In genomic region chr6:1415416-1416063, GRCh38 we compare ENCODE assay signal across 23 cellular contexts. TPM values are rescaled to one million over a fixed set of nuclear protein-coding genes. Genes with fewer than 3 reads are reported as not detected.
"Had no signal": no experiment of that assay in that cellular context is flagged by ENCODE, and none has a peak within 500 bp of the region (broad histone marks: within the 10 kb centered on the region; RNA-seq: fewer than 3 reads in every experiment).

No MANE protein-coding gene starts in this region.

- DNase-seq: activated CD4-positive, alpha-beta T cell treated with anti-CD3 and anti-CD28 coated beads for 4 hours; activated CD8-positive, alpha-beta memory T cell treated with anti-CD3 and anti-CD28 coated beads, Interleukin-2, amount 50 U/mL, for 4 hours; activated CD8-positive, alpha-beta T cell treated with anti-CD3 and anti-CD28 coated beads for 36 hours; activated T-cell treated with anti-CD3 and anti-CD28 coated beads, Interleukin-2, amount 50 U/mL, for 72 hours; Kasumi-1; KBM-7; NCI-H1092; NCI-H1417; NCI-H1930; NCI-H2107; NCI-H2171 treated with DMSO at 0.1 percent for 48 hours; NCI-H226; NCI-H526; NCI-H774; Right ventricle myocardium superior; RPMI8226; T-helper 17 cell; T-helper 9 cell had no signal

- FAIRE-seq: astrocyte had no signal

- ATAC-seq: activated CD4-positive, CD25-positive, alpha-beta regulatory T cell treated with anti-CD3 and anti-CD28 coated beads, Interleukin-2, amount 50 U/mL, for 24 hours; activated CD8-positive, alpha-beta T cell treated with anti-CD3 and anti-CD28 coated beads for 36 hours; activated T-cell treated with anti-CD3 and anti-CD28 coated beads, Interleukin-2, amount 50 U/mL, for 72 hours; T-helper 17 cell had no signal

- H3K27ac ChIP-seq: VCaP had no signal

RNA-seq across cellular contexts. Expression of gene FOXF2, which starts 26.2 kb away (rescaled TPM):
- total RNA-seq: activated CD8-positive, alpha-beta T cell treated with anti-CD3 and anti-CD28 coated beads for 36 hours; activated T-cell treated with anti-CD3 and anti-CD28 coated beads, Interleukin-2, amount 50 U/mL, for 72 hours; activated T-helper 2 cell treated with anti-CD3 and anti-CD28 coated beads, Interferon-gamma antibody, Interleukin-2, Interleukin-4, amounts not matched to agents 10 μg/mL and 5 μg/mL and 100 μg/mL, durations not matched to agents 14 hours and 24 hours and 36 hours; OCI-LY7; T-helper 17 cell had no signal
